In genomic region chr11:119350302-119350701, GRCh38 we compare ENCODE assay signal across 24 cellular contexts. TPM values are rescaled to one million over a fixed set of nuclear protein-coding genes. Genes with fewer than 3 reads are reported as not detected.
A peak's percentile ranks its signal among the peaks of the same experiment; 100 is the strongest.
DNase-seq lines count a peak whose midpoint lies in the region; ATAC-seq, FAIRE-seq and TF ChIP-seq lines count a peak whose summit lies in the region.
"Had no signal": no experiment of that assay in that cellular context is flagged by ENCODE, and none has a peak within 500 bp of the region (broad histone marks: within the 10 kb centered on the region; RNA-seq: fewer than 3 reads in every experiment).

No MANE protein-coding gene starts in this region.

- ATAC-seq in activated CD8-positive, alpha-beta memory T cell treated with anti-CD3 and anti-CD28 coated beads, Interleukin-2, amount 10 ng/mL, durations not matched to agents 7 days and 5 days = peak; percentile 72
- ATAC-seq in K562 = no peak
- no peak for ATAC-seq in effector memory CD8-positive, alpha-beta T cell (replicated peaks)
- ATAC-seq: PC-3 had no signal

- H4K91ac ChIP-seq in H9 (ENCODE audit: insufficient read length, low read depth, low read length) = no peak overlapping the region
- no peak overlapping the region for H4K91ac ChIP-seq in neuronal stem cell (ENCODE audit: low read depth, low read length, poor library complexity)

- no peak overlapping the region for H4K5ac ChIP-seq in H9 (ENCODE audit: insufficient read length, low read depth, low read length)

- H3K27ac ChIP-seq in H9 (ENCODE audit: insufficient read length, low read depth, low read length) (no peak overlapping the region), K562 (ENCODE audit: extremely low read depth, low read depth, low read length) (no peak overlapping the region), neuronal stem cell (replicated peaks; ENCODE audit: low read length) (no peak overlapping the region), vagina (no peak overlapping the region)
- H3K27ac ChIP-seq: SJCRH30 had no signal

- no peaks in the 10 kb centered on the region for H3K9me1 ChIP-seq in K562 (ENCODE audit: control insufficient read depth, insufficient read depth, low read length)

- H3K79me2 ChIP-seq in H9 (ENCODE audit: insufficient read depth, low read length) (no peaks in the 10 kb centered on the region), K562 (ENCODE audit: control insufficient read depth, insufficient read depth, low read length) (no peaks in the 10 kb centered on the region)

- no peaks in the 10 kb centered on the region for H3K23me2 ChIP-seq in H9 (ENCODE audit: insufficient read length, low read depth, low read length, poor library complexity, severe bottlenecking)

- CTCF ChIA-PET in activated CD8-positive, alpha-beta memory T cell treated with anti-CD3 and anti-CD28 coated beads, Interleukin-2, amount 10 ng/mL, durations not matched to agents 7 days and 5 days (lab: Charles Lee) = interaction anchor here (1.5 to 7.8 kb wide), 2 partner anchors 11 to 27 kb away, joined by 5 to 62 read pairs; partner anchors contain the start of gene C1QTNF5
- CTCF ChIA-PET in K562 (lab: Yijun Ruan, JAX; ENCODE audit: low intra/inter-chr PET ratio) = no interaction called here

- H3K36me3 ChIP-seq in K562 (ENCODE audit: control insufficient read depth, insufficient read depth, low read length) = peaks cover 8% of the 10 kb centered on the region; the same call in 1 of the 3 replicates
- no peaks in the 10 kb centered on the region for H3K36me3 ChIP-seq in neuronal stem cell (replicated peaks in 1 of 2; ENCODE audit: control insufficient read depth in 2 of 2, insufficient read depth in 2 of 2, low read length in 2 of 2)
- no peaks in the 10 kb centered on the region for H3K36me3 ChIP-seq in vagina
- H3K36me3 ChIP-seq: BE2C, SJCRH30 had no signal

- DNase-seq in activated CD8-positive, alpha-beta memory T cell treated with anti-CD3 and anti-CD28 coated beads, Interleukin-2, amount 10 ng/mL, durations not matched to agents 7 days and 5 days = no peak
- DNase-seq in activated CD8-positive, alpha-beta memory T cell treated with anti-CD3 and anti-CD28 coated beads for 24 hours = no peak
- DNase-seq in H9 (peak; percentile 24), K562 (ENCODE audit: extremely low read depth in 1 of 4, low spot score in 3 of 4) (no peak), neuronal stem cell (ENCODE audit: low spot score) (no peak), vagina (ENCODE audit: extremely low spot score in 2 of 2) (no peak), DMS 273 (lab: John Stamatoyannopoulos, UW; ENCODE audit: unreplicated experiment) (no peak)
- DNase-seq in effector memory CD8-positive, alpha-beta T cell = no peak
- DNase-seq: BE2C, DMS79 treated with DMSO at 0.1 percent for 48 hours, HCEC 1CT, Kasumi-1, MM.1S, NCI-H1092, NCI-H1436 treated with DMSO at 0.1 percent for 48 hours, NCI-H2029, NCI-H345, NCI-H524 treated with DMSO at 0.1 percent for 48 hours, PC-3, RPMI8226, SJCRH30 had no signal

- no peak overlapping the region for H3K4me2 ChIP-seq in H9 (ENCODE audit: insufficient read depth, insufficient read length, low read length)
- no peak overlapping the region for H3K4me2 ChIP-seq in K562 (ENCODE audit: insufficient read depth, low read length)
- H3K4me2 ChIP-seq in neuronal stem cell (ENCODE audit: insufficient read depth, low read length, poor library complexity, severe bottlenecking) = no peak overlapping the region

- H4K20me1 ChIP-seq in H9 (ENCODE audit: control insufficient read depth, insufficient read depth, insufficient read length) (no peaks in the 10 kb centered on the region), K562 (replicated peaks; ENCODE audit: control insufficient read depth, insufficient read depth, low read length) (no peaks in the 10 kb centered on the region; the same call in 1 of the 2 replicates)

- H3K14ac ChIP-seq in H9 (ENCODE audit: insufficient read depth, low read length) (no peak overlapping the region), neuronal stem cell (ENCODE audit: low read length) (no peak overlapping the region)

- H3K18ac ChIP-seq in H9 (ENCODE audit: insufficient read length, low read depth, low read length) (no peak overlapping the region), neuronal stem cell (ENCODE audit: low read length) (peak overlapping the region; percentile 59)

- H3K4me3 Mint-ChIP-seq in activated CD8-positive, alpha-beta memory T cell treated with anti-CD3 and anti-CD28 coated beads, Interleukin-2, amount 10 ng/mL, durations not matched to agents 7 days and 5 days = no peak overlapping the region
- no peak overlapping the region for H3K4me3 Mint-ChIP-seq in H9
- peak overlapping the region in 1 of 2 donors; percentile 2 for H3K4me3 Mint-ChIP-seq in effector memory CD8-positive, alpha-beta T cell
- H3K4me3 Mint-ChIP-seq: CD4-positive, CD25-positive, alpha-beta regulatory T cell; IgD-negative memory B cell had no signal

- no peak for TF ChIP-seq EP300 in K562 (IDR thresholded peaks at IDR 0.05; ENCODE audit: low read length)

- no peak overlapping the region for H2AK5ac ChIP-seq in H9 (ENCODE audit: insufficient read length, low read length)
- no peak overlapping the region for H2AK5ac ChIP-seq in neuronal stem cell (ENCODE audit: low read depth, low read length)

- H3K9me3 ChIP-seq in H9 (ENCODE audit: control insufficient read depth, low read depth, low read length) = no peaks in the 10 kb centered on the region
- H3K9me3 ChIP-seq in K562 (replicated peaks; ENCODE audit: control insufficient read depth, insufficient read depth, low read depth, low read length) = no peaks in the 10 kb centered on the region
- peaks cover 0 to 1% of the 10 kb centered on the region in 2 donors for H3K9me3 ChIP-seq in neuronal stem cell (replicated peaks in 1 of 2; ENCODE audit: control insufficient read depth in 2 of 2, insufficient read depth in 1 of 2, low read depth in 1 of 2, low read length in 2 of 2)
- H3K9me3 ChIP-seq in vagina = no peaks in the 10 kb centered on the region
- H3K9me3 ChIP-seq: BE2C, SJCRH30 had no signal

- H2BK20ac ChIP-seq in H9 (ENCODE audit: low read depth, low read length, poor library complexity, severe bottlenecking) = no peak overlapping the region

- H3K4me1 Mint-ChIP-seq in activated CD8-positive, alpha-beta memory T cell treated with anti-CD3 and anti-CD28 coated beads, Interleukin-2, amount 10 ng/mL, durations not matched to agents 7 days and 5 days = peaks cover 9% of the 10 kb centered on the region
- peaks cover 11 to 17% of the 10 kb centered on the region in 2 experiments for H3K4me1 Mint-ChIP-seq in H9
- H3K4me1 Mint-ChIP-seq in effector memory CD8-positive, alpha-beta T cell (ENCODE audit: low read depth in 2 of 2) = peaks cover 3 to 5% of the 10 kb centered on the region in 2 donors
- H3K4me1 Mint-ChIP-seq: IgD-negative memory B cell had no signal

- no peaks in the 10 kb centered on the region for H3K27me3 ChIP-seq in H9 (ENCODE audit: insufficient read depth, low read length)
- peaks cover 0 to 10% of the 10 kb centered on the region in 2 experiments; a peak in 3 of 5 replicates for H3K27me3 ChIP-seq in K562 (ENCODE audit: control insufficient read depth in 2 of 2, insufficient read depth in 2 of 2, low read length in 2 of 2)
- peaks cover 0 to 39% (median 1%) of the 10 kb centered on the region in 3 experiments for H3K27me3 ChIP-seq in neuronal stem cell (ENCODE audit: control insufficient read depth in 3 of 3, insufficient read depth in 3 of 3, low read depth in 1 of 3, low read length in 3 of 3)
- no peaks in the 10 kb centered on the region for H3K27me3 ChIP-seq in vagina
- H3K27me3 ChIP-seq: BE2C, SJCRH30 had no signal

- no peak for TF ChIP-seq POLR2A in K562 (conservative IDR thresholded peaks at IDR 0.05)
- no peak for TF ChIP-seq POLR2A in vagina (IDR thresholded peaks at IDR 0.05)

- H3K79me1 ChIP-seq in H9 (ENCODE audit: insufficient read depth, low read depth, low read length, poor library complexity, severe bottlenecking) (no peaks in the 10 kb centered on the region), neuronal stem cell (ENCODE audit: low read depth, low read length) (no peaks in the 10 kb centered on the region)

- BruUV-seq in K562 (replicated peaks; lab: Mats Ljungman, UMichigan) = no TSS peak

- intact Hi-C loops in K562 (cut with micrococcal nuclease) = loop anchor here (10.0 kb wide), 1 partner anchor 864 kb away; the partner anchor contains the start of gene OAF
- intact Hi-C loops in vagina (cut with DNase I) = no loop called here

- no peaks in the 10 kb centered on the region for H3K4me1 ChIP-seq in H9 (ENCODE audit: insufficient read depth, low read length)
- peaks cover 4 to 7% of the 10 kb centered on the region in 2 experiments; a peak in 4 of 5 replicates for H3K4me1 ChIP-seq in K562 (replicated peaks in 1 of 2; ENCODE audit: control insufficient read depth in 2 of 2, insufficient read depth in 2 of 2, low read length in 2 of 2)
- peaks cover 9 to 19% of the 10 kb centered on the region in 2 donors for H3K4me1 ChIP-seq in neuronal stem cell (ENCODE audit: control insufficient read depth in 2 of 2, insufficient read depth in 1 of 2, low read depth in 1 of 2, low read length in 2 of 2)
- peaks cover 7% of the 10 kb centered on the region for H3K4me1 ChIP-seq in vagina

- H2BK15ac ChIP-seq in H9 (ENCODE audit: low read depth, low read length) (no peak overlapping the region), neuronal stem cell (ENCODE audit: low read length) (no peak overlapping the region)

- H3K9ac ChIP-seq in H9 (ENCODE audit: extremely low read depth, insufficient read length, low read length) (no peak overlapping the region), K562 (ENCODE audit: insufficient read depth in 1 of 2, low read depth in 2 of 2, low read length in 2 of 2) (no peak overlapping the region; a peak in 1 of 4 replicates), neuronal stem cell (ENCODE audit: low read depth, low read length, poor library complexity) (no peak overlapping the region)

- H3K4ac ChIP-seq in H9 (ENCODE audit: low read depth, low read length) = no peak overlapping the region
- no peak overlapping the region for H3K4ac ChIP-seq in neuronal stem cell (ENCODE audit: low read length)

- H2AFZ ChIP-seq in H9 (ENCODE audit: low read length) = no peak overlapping the region
- H2AFZ ChIP-seq in K562 (ENCODE audit: low read depth, low read length) = peak overlapping the region; percentile 68
- H2AFZ ChIP-seq in neuronal stem cell (ENCODE audit: low read length) = no peak overlapping the region

- H3K23ac ChIP-seq in H9 (ENCODE audit: insufficient read length, low read depth, low read length) (no peak overlapping the region), neuronal stem cell (ENCODE audit: low read depth, low read length, poor library complexity) (no peak overlapping the region)

- no CpG with 5 or more reads among the region's 6 CpGs for WGBS in H9 (ENCODE audit: extremely low coverage, insufficient read length, low lambda C conversion rate)
- WGBS in K562 (ENCODE audit: insufficient coverage, low coverage, missing lambda C conversion rate) = 39% methylated on average over 5 of the region's 6 CpGs
- WGBS in neuronal stem cell (ENCODE audit: extremely low coverage in 2 of 2, insufficient read length in 2 of 2, insufficient replicate concordance in 1 of 2), 2 donors = no CpG with 5 or more reads among the region's 6 CpGs

- H2BK5ac ChIP-seq in H9 (ENCODE audit: insufficient read length, low read length) = no peak overlapping the region
- H2BK5ac ChIP-seq in neuronal stem cell (ENCODE audit: low read length) = no peak overlapping the region

- TF ChIP-seq RAD21 in K562 (CRISPR knock-in tag; conservative IDR thresholded peaks at IDR 0.05 in 1 of 2, IDR thresholded peaks at IDR 0.05 in 1 of 2) = no peak

- FAIRE-seq in K562 (lab: Jason Lieb, UNC) = no peak
- FAIRE-seq: A204.1 had no signal

- H3K4me3 ChIP-seq in K562 (no peak overlapping the region), neuronal stem cell (ENCODE audit: low read length in 2 of 2) (no peak overlapping the region), vagina (no peak overlapping the region)
- H3K4me3 ChIP-seq: SJCRH30 had no signal

- H3K36me3 Mint-ChIP-seq in activated CD8-positive, alpha-beta memory T cell treated with anti-CD3 and anti-CD28 coated beads, Interleukin-2, amount 10 ng/mL, durations not matched to agents 7 days and 5 days = no peaks in the 10 kb centered on the region
- H3K36me3 Mint-ChIP-seq in H9 (ENCODE audit: insufficient read depth in 1 of 3, low read depth in 3 of 3) = no peaks in the 10 kb centered on the region
- peaks cover 8% of the 10 kb centered on the region for H3K36me3 Mint-ChIP-seq in effector memory CD8-positive, alpha-beta T cell (ENCODE audit: insufficient read depth)
- H3K36me3 Mint-ChIP-seq: CD4-positive, CD25-positive, alpha-beta regulatory T cell; IgD-negative memory B cell had no signal

- H2BK120ac ChIP-seq in H9 (ENCODE audit: low read depth, low read length, poor library complexity, severe bottlenecking) = no peak overlapping the region
- no peak overlapping the region for H2BK120ac ChIP-seq in neuronal stem cell (ENCODE audit: low read depth, low read length)

- POLR2A ChIA-PET in K562 (lab: Yijun Ruan, JAX) = interaction anchor here (1.2 kb wide), 1 partner anchor 11 kb away, joined by 8 read pairs; no protein-coding TSS in a partner anchor

- no peaks in the 10 kb centered on the region for H3K9me3 Mint-ChIP-seq in activated CD8-positive, alpha-beta memory T cell treated with anti-CD3 and anti-CD28 coated beads, Interleukin-2, amount 10 ng/mL, durations not matched to agents 7 days and 5 days (ENCODE audit: low read depth)
- H3K9me3 Mint-ChIP-seq in H9 = 0 out of 5 replicates have a peak, but pooled peaks cover 0 to 4% of the 10 kb centered on the region in 2 experiments
- no peaks in the 10 kb centered on the region for H3K9me3 Mint-ChIP-seq in effector memory CD8-positive, alpha-beta T cell

- H3K27ac Mint-ChIP-seq in activated CD8-positive, alpha-beta memory T cell treated with anti-CD3 and anti-CD28 coated beads, Interleukin-2, amount 10 ng/mL, durations not matched to agents 7 days and 5 days = peak overlapping the region; percentile 71
- H3K27ac Mint-ChIP-seq in H9 = peak overlapping the region in 1 of 3 experiments; percentile 6; a peak in 2 of 7 replicates
- H3K27ac Mint-ChIP-seq in effector memory CD8-positive, alpha-beta T cell = peak overlapping the region in 1 of 2 donors; percentile 61
- H3K27ac Mint-ChIP-seq: IgD-negative memory B cell had no signal

- H2BK12ac ChIP-seq in H9 (ENCODE audit: insufficient read length, low read depth, low read length) = no peak overlapping the region
- no peak overlapping the region for H2BK12ac ChIP-seq in neuronal stem cell (ENCODE audit: low read length)

- in situ Hi-C loops in K562 (cut with MboI) = no loop called here

- H4K8ac ChIP-seq in H9 (replicated peaks; ENCODE audit: insufficient read length, low read depth, low read length) (no peak overlapping the region), neuronal stem cell (ENCODE audit: low read depth, low read length) (no peak overlapping the region)

- H3K56ac ChIP-seq in H9 (ENCODE audit: insufficient read length, low read depth, low read length) = no peak overlapping the region

- TF ChIP-seq CTCF in H9 (conservative IDR thresholded peaks at IDR 0.05) = no peak
- TF ChIP-seq CTCF in K562 (IDR thresholded peaks at IDR 0.05 in 2 of 3, conservative IDR thresholded peaks at IDR 0.05 in 1 of 3; ENCODE audit: insufficient read depth in 2 of 3, low read depth in 1 of 3, low read length in 3 of 3) = no peak
- TF ChIP-seq CTCF in vagina (IDR thresholded peaks at IDR 0.05) = no peak

- no peak overlapping the region for H3T11ph ChIP-seq in H9 (ENCODE audit: low read length)

- peaks cover 33% of the 10 kb centered on the region for H3K27me3 Mint-ChIP-seq in activated CD8-positive, alpha-beta memory T cell treated with anti-CD3 and anti-CD28 coated beads, Interleukin-2, amount 10 ng/mL, durations not matched to agents 7 days and 5 days
- H3K27me3 Mint-ChIP-seq in H9 (ENCODE audit: low read depth) = peaks cover 61% of the 10 kb centered on the region
- H3K27me3 Mint-ChIP-seq in effector memory CD8-positive, alpha-beta T cell = peaks cover 42 to 63% of the 10 kb centered on the region in 2 donors

RNA-seq across cellular contexts. Expression of gene MFRP, which starts 3.8 kb away (rescaled TPM):
- not detected for total RNA-seq in activated CD8-positive, alpha-beta memory T cell treated with anti-CD3 and anti-CD28 coated beads, Interleukin-2, amount 10 ng/mL, durations not matched to agents 7 days and 5 days
- total RNA-seq in H9 (2021) = not detected in 2 replicates
- not detected in 2 replicates for total RNA-seq in K562 (2011; cell fraction: chromatin; rRNA removed; ENCODE audit: low replicate concordance)
- not detected in 2 replicates for total RNA-seq in K562 (2011; cell fraction: nucleolus; rRNA removed)
- not detected in 2 replicates for total RNA-seq in K562 (2011; cell fraction: nucleoplasm; rRNA removed)
- not detected in 2 replicates for total RNA-seq in K562 (2014; rRNA removed)
- total RNA-seq in K562 (2014; rRNA removed; fragmentation: Illumina TruSeq; extraction: Trizol) = not detected in 2 replicates
- not detected in 2 replicates for total RNA-seq in K562 (2015; rRNA removed; fragmentation: Illumina TruSeq; extraction: Trizol)
- not detected in 2 replicates for total RNA-seq in K562 (2021)
- polyA plus RNA-seq in K562 (2011; rRNA removed) = not detected in 2 replicates
- not detected in 2 replicates for polyA plus RNA-seq in K562 (2011; cell fraction: cytosol; rRNA removed)
- polyA plus RNA-seq in K562 (2011; cell fraction: nucleus; rRNA removed) = not detected in 2 replicates
- polyA plus RNA-seq in K562 (2012) = not detected in 2 replicates
- not detected in 2 replicates for polyA plus RNA-seq in K562 (2014; fragmentation: Illumina TruSeq; extraction: Trizol)
- not detected for polyA plus RNA-seq in K562 (2014; fragmentation: Nextera tagmentation; extraction: Ambion mirVana)
- polyA plus RNA-seq in K562 (2014; rRNA removed) = not detected in 2 replicates
- polyA minus RNA-seq in K562 (2011; rRNA and poly(A)+ RNA removed) = not detected in 2 replicates
- polyA minus RNA-seq in K562 (2011; cell fraction: cytosol; rRNA and poly(A)+ RNA removed) = not detected in 2 replicates
- polyA minus RNA-seq in K562 (2011; cell fraction: nucleus; rRNA and poly(A)+ RNA removed) = not detected in 2 replicates
- not detected for polyA plus RNA-seq in neuronal stem cell (2013, experiment 1 of 2)
- polyA plus RNA-seq in neuronal stem cell (2013, experiment 2 of 2) = not detected
- total RNA-seq in vagina = not detected
- total RNA-seq: CD4-positive, CD25-positive, alpha-beta regulatory T cell; PC-3; SJCRH30 had no signal
- polyA plus RNA-seq: CD4-positive, CD25-positive, alpha-beta regulatory T cell; IgD-negative memory B cell had no signal

RNA-seq across cellular contexts. Expression of gene C1QTNF5, which starts 9.6 kb away (rescaled TPM):
- total RNA-seq in activated CD8-positive, alpha-beta memory T cell treated with anti-CD3 and anti-CD28 coated beads, Interleukin-2, amount 10 ng/mL, durations not matched to agents 7 days and 5 days = not detected
- total RNA-seq in H9 (2021) (0.33 and 0.59 TPM in 2 replicates), K562 (2014; rRNA removed) (0.18 and 0.82 TPM in 2 replicates), K562 (2014; rRNA removed; fragmentation: Illumina TruSeq; extraction: Trizol) (0.13 and 0.18 TPM in 2 replicates), K562 (2015; rRNA removed; fragmentation: Illumina TruSeq; extraction: Trizol) (0.22 TPM in 1 of 2 replicates, not detected in the other), K562 (2021) (0.47 and 0.65 TPM in 2 replicates), vagina (32.2 TPM)
- 0.95 TPM in 1 of 2 replicates, not detected in the other for total RNA-seq in K562 (2011; cell fraction: chromatin; rRNA removed; ENCODE audit: low replicate concordance)
- total RNA-seq in K562 (2011; cell fraction: nucleolus; rRNA removed) = 1.1 and 1.2 TPM in 2 replicates
- total RNA-seq in K562 (2011; cell fraction: nucleoplasm; rRNA removed) = 0.88 TPM in 1 of 2 replicates, not detected in the other
- polyA plus RNA-seq in K562 (2011; rRNA removed) (0.35 and 0.41 TPM in 2 replicates), K562 (2014; fragmentation: Illumina TruSeq; extraction: Trizol) (0.19 and 0.25 TPM in 2 replicates), K562 (2014; fragmentation: Nextera tagmentation; extraction: Ambion mirVana) (under 1 TPM in 1 of 2 experiments, not detected in 1; 0.07 TPM), K562 (2014; rRNA removed) (0.45 and 0.76 TPM in 2 replicates)
- polyA plus RNA-seq in K562 (2011; cell fraction: cytosol; rRNA removed) = 0.46 and 1.2 TPM in 2 replicates
- 1.4 and 1.5 TPM in 2 replicates for polyA plus RNA-seq in K562 (2011; cell fraction: nucleus; rRNA removed)
- polyA plus RNA-seq in K562 (2012) = 0.35 and 0.79 TPM in 2 replicates
- polyA minus RNA-seq in K562 (2011; rRNA and poly(A)+ RNA removed) = 0.12 TPM in 1 of 2 replicates, not detected in the other
- not detected in 2 replicates for polyA minus RNA-seq in K562 (2011; cell fraction: cytosol; rRNA and poly(A)+ RNA removed)
- 0.44 and 0.54 TPM in 2 replicates for polyA minus RNA-seq in K562 (2011; cell fraction: nucleus; rRNA and poly(A)+ RNA removed)
- polyA plus RNA-seq in neuronal stem cell (2013, experiment 1 of 2) = 3.1 TPM
- polyA plus RNA-seq in neuronal stem cell (2013, experiment 2 of 2) = 3.3 TPM
- total RNA-seq: CD4-positive, CD25-positive, alpha-beta regulatory T cell had no signal
- polyA plus RNA-seq: CD4-positive, CD25-positive, alpha-beta regulatory T cell; IgD-negative memory B cell had no signal

RNA-seq across cellular contexts. Expression of gene RNF26, which starts 16.0 kb away (rescaled TPM):
- 10 to 100 TPM; 38.7 to 42.1 TPM for total RNA-seq in activated CD8-positive, alpha-beta memory T cell treated with anti-CD3 and anti-CD28 coated beads, Interleukin-2, amount 10 ng/mL, durations not matched to agents 7 days and 5 days
- total RNA-seq in H9 (2021) (56.2 and 57.6 TPM in 2 replicates), K562 (2014; rRNA removed) (7.3 and 10.0 TPM in 2 replicates), K562 (2014; rRNA removed; fragmentation: Illumina TruSeq; extraction: Trizol) (8.7 and 9.3 TPM in 2 replicates), K562 (2015; rRNA removed; fragmentation: Illumina TruSeq; extraction: Trizol) (12.7 and 13.9 TPM in 2 replicates), K562 (2021) (50.0 and 53.6 TPM in 2 replicates), vagina (19.6 TPM)
- 18.1 and 52.5 TPM in 2 replicates for total RNA-seq in K562 (2011; cell fraction: chromatin; rRNA removed; ENCODE audit: low replicate concordance)
- total RNA-seq in K562 (2011; cell fraction: nucleolus; rRNA removed) = 71.2 and 72.0 TPM in 2 replicates
- total RNA-seq in K562 (2011; cell fraction: nucleoplasm; rRNA removed) = 65.0 and 76.6 TPM in 2 replicates
- polyA plus RNA-seq in K562 (2011; rRNA removed) (16.3 and 27.7 TPM in 2 replicates), K562 (2014; fragmentation: Illumina TruSeq; extraction: Trizol) (39.5 and 48.8 TPM in 2 replicates), K562 (2014; fragmentation: Nextera tagmentation; extraction: Ambion mirVana) (1 to 10 TPM; 5.3 to 8.4 TPM), K562 (2014; rRNA removed) (25.9 and 26.7 TPM in 2 replicates)
- polyA plus RNA-seq in K562 (2011; cell fraction: cytosol; rRNA removed) = 48.6 and 60.9 TPM in 2 replicates
- 20.0 and 26.8 TPM in 2 replicates for polyA plus RNA-seq in K562 (2011; cell fraction: nucleus; rRNA removed)
- polyA plus RNA-seq in K562 (2012) = 40.1 and 40.8 TPM in 2 replicates
- polyA minus RNA-seq in K562 (2011; rRNA and poly(A)+ RNA removed) = 24.3 and 29.3 TPM in 2 replicates
- polyA minus RNA-seq in K562 (2011; cell fraction: cytosol; rRNA and poly(A)+ RNA removed) = 44.8 and 51.4 TPM in 2 replicates
- polyA minus RNA-seq in K562 (2011; cell fraction: nucleus; rRNA and poly(A)+ RNA removed) = 19.1 and 29.9 TPM in 2 replicates
- 79.3 TPM for polyA plus RNA-seq in neuronal stem cell (2013, experiment 1 of 2)
- polyA plus RNA-seq in neuronal stem cell (2013, experiment 2 of 2) = 79.8 TPM

RNA-seq across cellular contexts. Expression of gene USP2, which starts 31.2 kb away (rescaled TPM):
- total RNA-seq in activated CD8-positive, alpha-beta memory T cell treated with anti-CD3 and anti-CD28 coated beads, Interleukin-2, amount 10 ng/mL, durations not matched to agents 7 days and 5 days = under 1 TPM; 0.28 to 0.76 TPM
- total RNA-seq in H9 (2021) (5.7 and 7.6 TPM in 2 replicates), K562 (2014; rRNA removed) (3.9 and 5.8 TPM in 2 replicates), K562 (2014; rRNA removed; fragmentation: Illumina TruSeq; extraction: Trizol) (3.6 TPM in 2 replicates), K562 (2015; rRNA removed; fragmentation: Illumina TruSeq; extraction: Trizol) (2.8 and 3.6 TPM in 2 replicates), K562 (2021) (16.9 TPM in 2 replicates), vagina (2.5 TPM)
- 6.9 and 13.7 TPM in 2 replicates for total RNA-seq in K562 (2011; cell fraction: chromatin; rRNA removed; ENCODE audit: low replicate concordance)
- total RNA-seq in K562 (2011; cell fraction: nucleolus; rRNA removed) = 8.2 and 9.0 TPM in 2 replicates
- total RNA-seq in K562 (2011; cell fraction: nucleoplasm; rRNA removed) = 6.3 and 7.4 TPM in 2 replicates
- polyA plus RNA-seq in K562 (2011; rRNA removed) (3.6 and 5.0 TPM in 2 replicates), K562 (2014; fragmentation: Illumina TruSeq; extraction: Trizol) (12.8 and 13.9 TPM in 2 replicates), K562 (2014; fragmentation: Nextera tagmentation; extraction: Ambion mirVana) (1 to 10 TPM; 3.4 to 5.8 TPM), K562 (2014; rRNA removed) (4.0 and 9.5 TPM in 2 replicates)
- polyA plus RNA-seq in K562 (2011; cell fraction: cytosol; rRNA removed) = 4.5 and 4.7 TPM in 2 replicates
- 4.6 and 6.3 TPM in 2 replicates for polyA plus RNA-seq in K562 (2011; cell fraction: nucleus; rRNA removed)
- polyA plus RNA-seq in K562 (2012) = 6.9 and 8.6 TPM in 2 replicates
- 4.0 and 6.0 TPM in 2 replicates for polyA minus RNA-seq in K562 (2011; rRNA and poly(A)+ RNA removed)
- polyA minus RNA-seq in K562 (2011; cell fraction: cytosol; rRNA and poly(A)+ RNA removed) = 7.5 and 9.8 TPM in 2 replicates
- 4.6 and 4.7 TPM in 2 replicates for polyA minus RNA-seq in K562 (2011; cell fraction: nucleus; rRNA and poly(A)+ RNA removed)
- polyA plus RNA-seq in neuronal stem cell (2013, experiment 1 of 2) = 4.2 TPM
- 4.4 TPM for polyA plus RNA-seq in neuronal stem cell (2013, experiment 2 of 2)
- polyA plus RNA-seq: IgD-negative memory B cell had no signal

RNA-seq across cellular contexts. Expression of gene MCAM, which starts 33.4 kb away (rescaled TPM):
- total RNA-seq in activated CD8-positive, alpha-beta memory T cell treated with anti-CD3 and anti-CD28 coated beads, Interleukin-2, amount 10 ng/mL, durations not matched to agents 7 days and 5 days = 1 to 10 TPM; 2.5 to 3.9 TPM
- total RNA-seq in H9 (2021) (21.5 and 23.3 TPM in 2 replicates), K562 (2014; rRNA removed) (79.0 and 79.5 TPM in 2 replicates), K562 (2014; rRNA removed; fragmentation: Illumina TruSeq; extraction: Trizol) (33.1 and 35.6 TPM in 2 replicates), K562 (2015; rRNA removed; fragmentation: Illumina TruSeq; extraction: Trizol) (25.8 and 27.1 TPM in 2 replicates), K562 (2021) (69.1 and 87.0 TPM in 2 replicates), vagina (295 TPM)
- 64.2 and 225 TPM in 2 replicates for total RNA-seq in K562 (2011; cell fraction: chromatin; rRNA removed; ENCODE audit: low replicate concordance)
- total RNA-seq in K562 (2011; cell fraction: nucleolus; rRNA removed) = 163 and 199 TPM in 2 replicates
- total RNA-seq in K562 (2011; cell fraction: nucleoplasm; rRNA removed) = 109 and 119 TPM in 2 replicates
- polyA plus RNA-seq in K562 (2011; rRNA removed) (38.0 and 53.6 TPM in 2 replicates), K562 (2014; fragmentation: Illumina TruSeq; extraction: Trizol) (68.2 and 101 TPM in 2 replicates), K562 (2014; fragmentation: Nextera tagmentation; extraction: Ambion mirVana) (10 to 100 TPM; 14.7 to 15.6 TPM), K562 (2014; rRNA removed) (57.5 and 118 TPM in 2 replicates)
- polyA plus RNA-seq in K562 (2011; cell fraction: cytosol; rRNA removed) = 86.7 and 421 TPM in 2 replicates
- 37.8 and 96.0 TPM in 2 replicates for polyA plus RNA-seq in K562 (2011; cell fraction: nucleus; rRNA removed)
- polyA plus RNA-seq in K562 (2012) = 36.5 and 57.4 TPM in 2 replicates
- 17.7 and 42.5 TPM in 2 replicates for polyA minus RNA-seq in K562 (2011; rRNA and poly(A)+ RNA removed)
- 43.6 and 63.5 TPM in 2 replicates for polyA minus RNA-seq in K562 (2011; cell fraction: cytosol; rRNA and poly(A)+ RNA removed)
- 33.2 and 52.1 TPM in 2 replicates for polyA minus RNA-seq in K562 (2011; cell fraction: nucleus; rRNA and poly(A)+ RNA removed)
- 20.2 TPM for polyA plus RNA-seq in neuronal stem cell (2013, experiment 1 of 2)
- 19.8 TPM for polyA plus RNA-seq in neuronal stem cell (2013, experiment 2 of 2)

Comparison
In these comparisons a context has a peak if more than half of its experiments do, and no peak if none do; other contexts are left out.
1. RNA of gene C1QTNF5, which starts 9.6 kb away (total RNA-seq): 32.2 TPM in vagina (single experiment); 0.33 to 0.59 TPM in H9, 0.13 to 1.2 TPM in K562 and not detected in activated CD8-positive, alpha-beta memory T cell treated with anti-CD3 and anti-CD28 coated beads, Interleukin-2, amount 10 ng/mL, durations not matched to agents 7 days and 5 days; every median in the first group is over 10 times any median in the second.